15 cellular contexts compared by ENCODE assay signal in the genomic region with DNA sequence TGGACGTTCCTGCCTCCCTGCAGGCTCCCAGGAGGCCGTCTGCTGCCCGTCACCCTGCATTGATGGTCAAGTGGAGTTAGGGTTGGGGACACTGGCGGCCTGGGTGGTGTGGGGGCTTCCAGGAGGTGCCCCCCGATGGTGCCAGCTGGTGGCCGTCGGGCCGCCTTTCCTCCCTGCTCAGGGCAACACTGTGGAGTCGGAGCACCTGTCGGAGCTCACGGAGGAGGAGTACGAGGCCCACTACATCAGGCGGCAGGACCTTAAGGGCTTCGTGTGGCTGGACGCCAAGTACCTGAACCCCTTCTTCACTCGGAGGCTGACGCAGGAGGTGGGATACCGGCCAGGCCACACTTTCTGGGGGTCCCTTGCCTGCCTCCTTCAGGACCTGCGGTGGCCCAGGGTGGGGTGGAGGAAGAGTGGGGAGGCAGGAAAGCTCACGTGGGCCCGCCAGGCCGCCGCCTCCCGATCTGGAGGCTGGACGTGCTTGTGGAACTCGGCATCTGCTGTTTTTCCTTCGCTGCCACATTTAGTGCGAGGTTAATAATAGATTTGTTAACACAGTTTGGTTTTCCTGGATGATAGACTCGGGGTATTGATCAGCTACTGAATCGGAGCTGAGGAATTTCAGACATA. TPM values are rescaled to one million over a fixed set of nuclear protein-coding genes. Genes with fewer than 3 reads are reported as not detected.
DNase-seq lines count a peak whose midpoint lies in the region; ATAC-seq, FAIRE-seq and TF ChIP-seq lines count a peak whose summit lies in the region.
"Had no signal": no experiment of that assay in that cellular context is flagged by ENCODE, and none has a peak within 500 bp of the region (broad histone marks: within the 10 kb centered on the region; RNA-seq: fewer than 3 reads in every experiment).

No MANE protein-coding gene starts in this region.

- peak; percentile 35 for FAIRE-seq in urothelium cell line (lab: Jason Lieb, UNC)

- DNase-seq in right atrium auricular region (ENCODE audit: low spot score), result no peak
- no peak for DNase-seq in Right ventricle myocardium inferior (ENCODE audit: missing footprints)
- no peak for DNase-seq in esophagus muscularis mucosa (ENCODE audit: extremely low spot score)
- DNase-seq in progenitor cell of endocrine pancreas (ENCODE audit: low spot score, unreplicated experiment), result no peak
- no peak for DNase-seq in urothelium cell line (ENCODE audit: low spot score)
- DNase-seq in NCI-H446 (lab: John Stamatoyannopoulos, UW), result no peak
- DNase-seq in HPDE6-E6E7 (ENCODE audit: extremely low spot score), result no peak
- DNase-seq: activated CD4-positive, alpha-beta T cell treated with anti-CD3 and anti-CD28 coated beads for 4 hours; activated effector memory CD4-positive, alpha-beta T cell treated with Interleukin-2 at 50 U/mL for 16 hours; central memory CD4-positive, alpha-beta T cell; NCI-H1105; NCI-H510A had no signal

- H3K36me3 Mint-ChIP-seq in progenitor cell of endocrine pancreas (ENCODE audit: insufficient read depth), result peaks cover 1% of the 10 kb centered on the region

- TF ChIP-seq EP300 in esophagus muscularis mucosa (IDR thresholded peaks at IDR 0.05), result no peak

- no peak for TF ChIP-seq POLR2A in esophagus muscularis mucosa (IDR thresholded peaks at IDR 0.05; ENCODE audit: low read depth)

- H3K9me3 Mint-ChIP-seq in progenitor cell of endocrine pancreas (ENCODE audit: low read depth), result no peaks in the 10 kb centered on the region
- H3K9me3 Mint-ChIP-seq: T-helper 1 cell treated with Interleukin-12 subunit alpha and Interleukin-12 subunit beta and Interleukin-4 antibody, amounts not matched to agents 30 μg/mL and 1 μg/mL, for 36 hours had no signal

- TF ChIP-seq CTCF in right atrium auricular region (IDR thresholded peaks at IDR 0.05) (no peak), esophagus muscularis mucosa (IDR thresholded peaks at IDR 0.05) (no peak), progenitor cell of endocrine pancreas (IDR thresholded peaks at IDR 0.05; ENCODE audit: unreplicated experiment) (no peak)

- no peak for ATAC-seq in Right ventricle myocardium inferior
- ATAC-seq in GM21786 (IDR thresholded peaks at IDR 0.05; ENCODE audit: unreplicated experiment), result no peak
- ATAC-seq: Panc1 had no signal

- H3K36me3 ChIP-seq in right atrium auricular region (peaks cover 25% of the 10 kb centered on the region), esophagus muscularis mucosa (peaks cover 9 to 78% (median 66%) of the 10 kb centered on the region in 4 donors)

- H3K27ac ChIP-seq in right atrium auricular region (peak overlapping the region; percentile 32 to 39), esophagus muscularis mucosa (replicated peaks in 1 of 4) (peak overlapping the region; percentile 44 to 71 (median 56))

- peak overlapping the region; percentile 85 for H3K27ac Mint-ChIP-seq in progenitor cell of endocrine pancreas

- H3K27me3 ChIP-seq in right atrium auricular region (no peaks in the 10 kb centered on the region), esophagus muscularis mucosa (no peaks in the 10 kb centered on the region)

- H3K4me1 ChIP-seq in right atrium auricular region (peaks cover 0 to 34% of the 10 kb centered on the region in 2 donors), esophagus muscularis mucosa (peaks cover 35 to 49% (median 46%) of the 10 kb centered on the region in 4 donors)

- H3K4me3 Mint-ChIP-seq in progenitor cell of endocrine pancreas (ENCODE audit: low read depth), result no peak overlapping the region
- H3K4me3 Mint-ChIP-seq: T-helper 1 cell treated with Interleukin-12 subunit alpha and Interleukin-12 subunit beta and Interleukin-4 antibody, amounts not matched to agents 30 μg/mL and 1 μg/mL, for 36 hours had no signal

- 73% methylated on average over 11 of the region's 30 CpGs for WGBS in esophagus muscularis mucosa

- H3K4me3 ChIP-seq in right atrium auricular region, result no peak overlapping the region
- no peak overlapping the region for H3K4me3 ChIP-seq in esophagus muscularis mucosa

- intact Hi-C loops in Right ventricle myocardium inferior (cut with DNase I), result no loop called here
- intact Hi-C loops in esophagus muscularis mucosa (cut with DNase I), result no loop called here

- no peaks in the 10 kb centered on the region for H3K27me3 Mint-ChIP-seq in progenitor cell of endocrine pancreas

- H3K4me1 Mint-ChIP-seq in progenitor cell of endocrine pancreas (ENCODE audit: low read depth), result peaks cover 22% of the 10 kb centered on the region

- no peaks in the 10 kb centered on the region for H3K9me3 ChIP-seq in right atrium auricular region
- H3K9me3 ChIP-seq in esophagus muscularis mucosa, result no peaks in the 10 kb centered on the region

RNA-seq across cellular contexts. Expression of a gene that starts 28.6 kb away (rescaled TPM):
- total RNA-seq in right atrium auricular region (1 to 10 TPM; 5.0 to 6.1 TPM), Right ventricle myocardium inferior (8.0 TPM), esophagus muscularis mucosa (1 to 10 TPM; 4.0 to 6.7 (median 5.5) TPM), progenitor cell of endocrine pancreas (9.5 and 10.2 TPM in 2 replicates)

RNA-seq across cellular contexts. Expression of a gene that starts 49.5 kb away (rescaled TPM):
- total RNA-seq in right atrium auricular region (100 to 1,000 TPM in 1 of 2 donors, 10 to 100 TPM in 1; 40.2 to 117 TPM), Right ventricle myocardium inferior (47.6 TPM), esophagus muscularis mucosa (100 to 1,000 TPM in 1 of 4 donors, 10 to 100 TPM in 3; 65.2 to 142 (median 78.1) TPM), progenitor cell of endocrine pancreas (56.6 and 62.3 TPM in 2 replicates)
